In the genomic region with DNA sequence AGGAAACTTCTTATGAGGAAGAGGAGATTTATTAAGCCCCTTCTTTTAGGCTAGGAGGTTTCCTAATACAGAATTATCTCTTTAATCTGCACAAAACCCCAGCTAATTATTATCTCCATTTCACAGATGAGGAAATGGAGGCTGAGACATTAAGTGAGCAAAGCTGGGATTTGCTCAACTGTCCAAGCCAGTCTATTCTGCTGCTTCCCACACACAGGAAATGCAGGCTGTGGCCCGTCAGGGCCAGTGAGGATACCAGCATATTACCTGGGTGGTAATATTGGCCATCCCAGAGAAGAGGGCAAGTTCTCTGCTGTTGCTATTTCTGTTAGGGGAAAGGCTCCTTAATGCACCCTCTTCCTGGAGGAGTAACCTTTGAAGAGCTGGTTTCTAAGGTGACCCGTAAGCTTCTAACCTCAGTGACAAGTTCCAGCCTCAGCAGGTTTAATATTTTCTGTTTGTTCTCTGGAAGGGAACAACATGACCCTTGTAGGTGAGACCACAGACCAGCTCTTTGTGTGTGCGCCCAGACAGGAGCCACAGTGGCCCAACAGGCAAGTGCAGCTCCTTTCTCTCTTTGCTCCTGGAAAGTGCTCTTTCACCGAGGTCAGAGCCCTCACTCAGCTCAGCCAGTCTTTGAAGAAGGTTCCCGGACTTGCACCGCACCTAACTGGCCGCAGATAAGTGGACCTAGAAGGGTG, we compare ENCODE assay signal across 8 cellular contexts. TPM values are rescaled to one million over a fixed set of nuclear protein-coding genes. Genes with fewer than 3 reads are reported as not detected.
A peak's percentile ranks its signal among the peaks of the same experiment; 100 is the strongest.
DNase-seq lines count a peak whose midpoint lies in the region; ATAC-seq, FAIRE-seq and TF ChIP-seq lines count a peak whose summit lies in the region.

No MANE protein-coding gene starts in this region.

- H3K27me3 ChIP-seq in BLaER1 treated with 17β-estradiol and CSF1 and Interleukin-3, amounts not matched to agents 10 nM and 100 nM: no peaks in the 10 kb centered on the region
- no peaks in the 10 kb centered on the region for H3K27me3 ChIP-seq in esophagus squamous epithelium

- peak; percentile 40 for ATAC-seq in GM19351 (IDR thresholded peaks at IDR 0.05; ENCODE audit: unreplicated experiment)
- peak; percentile 45 for ATAC-seq in HG03354 (IDR thresholded peaks at IDR 0.05; ENCODE audit: poor library complexity, severe bottlenecking, unreplicated experiment)

- TF ChIP-seq CTCF in esophagus squamous epithelium (IDR thresholded peaks at IDR 0.05): no peak

- H3K9me3 ChIP-seq in BLaER1 treated with 17β-estradiol and CSF1 and Interleukin-3, amounts not matched to agents 10 nM and 100 nM (replicated peaks in 1 of 11): no peaks in the 10 kb centered on the region; a peak in 1 of 22 replicates
- H3K9me3 ChIP-seq in esophagus squamous epithelium: no peaks in the 10 kb centered on the region

- H4K20me1 ChIP-seq in BLaER1 treated with 17β-estradiol and CSF1 and Interleukin-3, amounts not matched to agents 10 nM and 100 nM: peaks cover 0 to 27% (median 0%) of the 10 kb centered on the region in 11 experiments; a peak in 1 of 22 replicates

- peak overlapping the region in 1 of 10 experiments; percentile 2; a peak in 1 of 20 replicates for H3K4me3 ChIP-seq in BLaER1 treated with 17β-estradiol and CSF1 and Interleukin-3, amounts not matched to agents 10 nM and 100 nM
- H3K4me3 ChIP-seq in esophagus squamous epithelium: peak overlapping the region; percentile 11 to 49 (median 29)

- no peak for TF ChIP-seq POLR2A in esophagus squamous epithelium (IDR thresholded peaks at IDR 0.05)

- H3K4me2 ChIP-seq in BLaER1 treated with 17β-estradiol and CSF1 and Interleukin-3, amounts not matched to agents 10 nM and 100 nM: peak overlapping the region; percentile 41 to 87 (median 63)

- WGBS in esophagus squamous epithelium, 2 donors: 17 to 33% methylated on average over 7 of the region's 7 CpGs

- no peaks in the 10 kb centered on the region for H3K36me3 ChIP-seq in BLaER1 treated with 17β-estradiol and CSF1 and Interleukin-3, amounts not matched to agents 10 nM and 100 nM
- H3K36me3 ChIP-seq in esophagus squamous epithelium: no peaks in the 10 kb centered on the region

- no peak for DNase-seq in esophagus squamous epithelium (lab: John Stamatoyannopoulos, UW)
- no peak for DNase-seq in urothelium cell line (ENCODE audit: low spot score)
- DNase-seq in GM19240 (ENCODE audit: insufficient read length, low spot score): no peak
- DNase-seq in SW480 (ENCODE audit: low spot score): no peak
- DNase-seq in epidermal melanocyte (ENCODE audit: insufficient read length, low spot score): no peak

- peaks cover 11 to 56% (median 24%) of the 10 kb centered on the region in 10 experiments; a peak in 18 of 20 replicates for H3K4me1 ChIP-seq in BLaER1 treated with 17β-estradiol and CSF1 and Interleukin-3, amounts not matched to agents 10 nM and 100 nM
- H3K4me1 ChIP-seq in esophagus squamous epithelium: peaks cover 7 to 53% (median 28%) of the 10 kb centered on the region in 3 donors

- peak overlapping the region in 6 of 11 experiments; percentile 0 to 66 (median 54); a peak in 6 of 22 replicates for H3K9ac ChIP-seq in BLaER1 treated with 17β-estradiol and CSF1 and Interleukin-3, amounts not matched to agents 10 nM and 100 nM

- H3K27ac ChIP-seq in BLaER1 treated with 17β-estradiol and CSF1 and Interleukin-3, amounts not matched to agents 10 nM and 100 nM: peak overlapping the region in 8 of 11 experiments; percentile 44 to 79 (median 61); a peak in 14 of 22 replicates
- peak overlapping the region; percentile 50 to 65 (median 58) for H3K27ac ChIP-seq in esophagus squamous epithelium

- no peak for FAIRE-seq in urothelium cell line (lab: Jason Lieb, UNC)

- intact Hi-C loops in esophagus squamous epithelium (cut with DNase I): no loop called here

RNA-seq across cellular contexts. Expression of a gene that starts 35.6 kb away (rescaled TPM):
- 10 to 100 TPM in 2 of 4 donors, 1 to 10 TPM in 2; 8.6 to 21.0 (median 11.5) TPM for total RNA-seq in esophagus squamous epithelium
